In genomic region chr4:87006531-87007344, GRCh38 we compare ENCODE assay signal across 1 cellular context.
TF ChIP-seq lines count a peak whose summit lies in the region.

No MANE protein-coding gene starts in this region.

TF ChIP-seq in HepG2, 621 proteins besides CTCF, POLR2A, EP300 and RAD21 (continued from another document and continues in another):
- TF ChIP-seq ZNF264 (CRISPR knock-in tag; IDR thresholded peaks at IDR 0.05) (peak; percentile 66; the same call in 1 of the 2 replicates), PLRG1 (conservative IDR thresholded peaks at IDR 0.05) (no peak), KDM2A (CRISPR knock-in tag; IDR thresholded peaks at IDR 0.05; ENCODE audit: borderline replicate concordance, low read depth) (peak; percentile 93), ZNF615 (CRISPR knock-in tag; IDR thresholded peaks at IDR 0.05; ENCODE audit: borderline replicate concordance) (peak; percentile 96), SRY (CRISPR knock-in tag; IDR thresholded peaks at IDR 0.05) (no peak; the same call in 1 of the 2 replicates), CBX1 (IDR thresholded peaks at IDR 0.05; ENCODE audit: low read depth) (peak; percentile 45), ZNF230 (CRISPR knock-in tag; IDR thresholded peaks at IDR 0.05) (peak; percentile 63; the same call in 1 of the 2 replicates), POGZ (CRISPR knock-in tag; IDR thresholded peaks at IDR 0.05) (peak; percentile 83), ZNF333 (CRISPR knock-in tag; IDR thresholded peaks at IDR 0.05; ENCODE audit: borderline replicate concordance) (no peak), NCOA1 (CRISPR knock-in tag; IDR thresholded peaks at IDR 0.05) (no peak; the same call in 1 of the 2 replicates), KAT2B (IDR thresholded peaks at IDR 0.05; ENCODE audit: borderline replicate concordance, low read depth, low read length) (no peak), ZNF674 (CRISPR knock-in tag; IDR thresholded peaks at IDR 0.05; ENCODE audit: low read depth) (no peak), KLF15 (CRISPR knock-in tag; IDR thresholded peaks at IDR 0.05; ENCODE audit: borderline replicate concordance) (0 out of 2 replicates have a peak, but pooled peaks have one; percentile 23), SOX5 (CRISPR knock-in tag; IDR thresholded peaks at IDR 0.05; ENCODE audit: borderline replicate concordance) (peak; percentile 58; the same call in 1 of the 2 replicates), PCBP2 (optimal IDR thresholded peaks at IDR 0.05; ENCODE audit: low read depth, low read length, poor library complexity, severe bottlenecking) (no peak), POLR2AphosphoS5 (IDR thresholded peaks at IDR 0.05; ENCODE audit: low read depth, low read length) (peak; percentile 98), MAFG (CRISPR knock-in tag; IDR thresholded peaks at IDR 0.05) (no peak), ZNF75D (CRISPR knock-in tag; IDR thresholded peaks at IDR 0.05; ENCODE audit: borderline replicate concordance) (0 out of 2 replicates have a peak, but pooled peaks have one; percentile 21), GATA4 (IDR thresholded peaks at IDR 0.05; ENCODE audit: borderline replicate concordance, low read depth) (peak; percentile 82), ZNF558 (CRISPR knock-in tag; IDR thresholded peaks at IDR 0.05; ENCODE audit: borderline replicate concordance) (peak; percentile 96), YEATS2 (CRISPR knock-in tag; IDR thresholded peaks at IDR 0.05; ENCODE audit: borderline replicate concordance) (peak; percentile 87), NRL (CRISPR knock-in tag; IDR thresholded peaks at IDR 0.05; ENCODE audit: borderline replicate concordance) (peak; percentile 41), CHD4 (IDR thresholded peaks at IDR 0.05; ENCODE audit: borderline replicate concordance, low read length) (no peak), ZKSCAN8 (CRISPR knock-in tag; IDR thresholded peaks at IDR 0.05; ENCODE audit: borderline replicate concordance) (no peak), ZNF501 (CRISPR knock-in tag; IDR thresholded peaks at IDR 0.05) (peak; percentile 96), ZNF232 (CRISPR knock-in tag; IDR thresholded peaks at IDR 0.05; ENCODE audit: borderline replicate concordance) (peak; percentile 76), ZNF777 (CRISPR knock-in tag; IDR thresholded peaks at IDR 0.05) (0 out of 2 replicates have a peak, but pooled peaks have one; percentile 29), SIX4 (CRISPR knock-in tag; IDR thresholded peaks at IDR 0.05) (no peak), ZKSCAN1 (IDR thresholded peaks at IDR 0.05; ENCODE audit: low read length) (no peak), ZBTB37 (CRISPR knock-in tag; IDR thresholded peaks at IDR 0.05) (no peak), HMG20B (CRISPR knock-in tag; conservative IDR thresholded peaks at IDR 0.05) (no peak; the same call in 1 of the 2 replicates), ZNF709 (CRISPR knock-in tag; IDR thresholded peaks at IDR 0.05) (peak; percentile 77; the same call in 1 of the 2 replicates), KAT8 (CRISPR knock-in tag; IDR thresholded peaks at IDR 0.05) (peak; percentile 66), NBN (conservative IDR thresholded peaks at IDR 0.05) (no peak), ZMYM2 (CRISPR knock-in tag; IDR thresholded peaks at IDR 0.05) (no peak), PRDM10 (CRISPR knock-in tag; IDR thresholded peaks at IDR 0.05; ENCODE audit: low read depth) (peak; percentile 100), ZBTB7A (CRISPR knock-in tag; IDR thresholded peaks at IDR 0.05) (no peak), CBX5 (CRISPR knock-in tag; IDR thresholded peaks at IDR 0.05; ENCODE audit: borderline replicate concordance) (peak; percentile 54; the same call in 1 of the 2 replicates), NCOA5 (CRISPR knock-in tag; IDR thresholded peaks at IDR 0.05) (no peak), TOE1 (CRISPR knock-in tag; IDR thresholded peaks at IDR 0.05) (peak; percentile 84), ARID3A (IDR thresholded peaks at IDR 0.05; ENCODE audit: low read depth, low read length) (no peak), ZNF770 (CRISPR knock-in tag; IDR thresholded peaks at IDR 0.05) (peak; percentile 67; the same call in 1 of the 2 replicates), U2AF1 (optimal IDR thresholded peaks at IDR 0.05; ENCODE audit: low read depth, low read length) (peak; percentile 66)
- TF ChIP-seq, protein P1, sequence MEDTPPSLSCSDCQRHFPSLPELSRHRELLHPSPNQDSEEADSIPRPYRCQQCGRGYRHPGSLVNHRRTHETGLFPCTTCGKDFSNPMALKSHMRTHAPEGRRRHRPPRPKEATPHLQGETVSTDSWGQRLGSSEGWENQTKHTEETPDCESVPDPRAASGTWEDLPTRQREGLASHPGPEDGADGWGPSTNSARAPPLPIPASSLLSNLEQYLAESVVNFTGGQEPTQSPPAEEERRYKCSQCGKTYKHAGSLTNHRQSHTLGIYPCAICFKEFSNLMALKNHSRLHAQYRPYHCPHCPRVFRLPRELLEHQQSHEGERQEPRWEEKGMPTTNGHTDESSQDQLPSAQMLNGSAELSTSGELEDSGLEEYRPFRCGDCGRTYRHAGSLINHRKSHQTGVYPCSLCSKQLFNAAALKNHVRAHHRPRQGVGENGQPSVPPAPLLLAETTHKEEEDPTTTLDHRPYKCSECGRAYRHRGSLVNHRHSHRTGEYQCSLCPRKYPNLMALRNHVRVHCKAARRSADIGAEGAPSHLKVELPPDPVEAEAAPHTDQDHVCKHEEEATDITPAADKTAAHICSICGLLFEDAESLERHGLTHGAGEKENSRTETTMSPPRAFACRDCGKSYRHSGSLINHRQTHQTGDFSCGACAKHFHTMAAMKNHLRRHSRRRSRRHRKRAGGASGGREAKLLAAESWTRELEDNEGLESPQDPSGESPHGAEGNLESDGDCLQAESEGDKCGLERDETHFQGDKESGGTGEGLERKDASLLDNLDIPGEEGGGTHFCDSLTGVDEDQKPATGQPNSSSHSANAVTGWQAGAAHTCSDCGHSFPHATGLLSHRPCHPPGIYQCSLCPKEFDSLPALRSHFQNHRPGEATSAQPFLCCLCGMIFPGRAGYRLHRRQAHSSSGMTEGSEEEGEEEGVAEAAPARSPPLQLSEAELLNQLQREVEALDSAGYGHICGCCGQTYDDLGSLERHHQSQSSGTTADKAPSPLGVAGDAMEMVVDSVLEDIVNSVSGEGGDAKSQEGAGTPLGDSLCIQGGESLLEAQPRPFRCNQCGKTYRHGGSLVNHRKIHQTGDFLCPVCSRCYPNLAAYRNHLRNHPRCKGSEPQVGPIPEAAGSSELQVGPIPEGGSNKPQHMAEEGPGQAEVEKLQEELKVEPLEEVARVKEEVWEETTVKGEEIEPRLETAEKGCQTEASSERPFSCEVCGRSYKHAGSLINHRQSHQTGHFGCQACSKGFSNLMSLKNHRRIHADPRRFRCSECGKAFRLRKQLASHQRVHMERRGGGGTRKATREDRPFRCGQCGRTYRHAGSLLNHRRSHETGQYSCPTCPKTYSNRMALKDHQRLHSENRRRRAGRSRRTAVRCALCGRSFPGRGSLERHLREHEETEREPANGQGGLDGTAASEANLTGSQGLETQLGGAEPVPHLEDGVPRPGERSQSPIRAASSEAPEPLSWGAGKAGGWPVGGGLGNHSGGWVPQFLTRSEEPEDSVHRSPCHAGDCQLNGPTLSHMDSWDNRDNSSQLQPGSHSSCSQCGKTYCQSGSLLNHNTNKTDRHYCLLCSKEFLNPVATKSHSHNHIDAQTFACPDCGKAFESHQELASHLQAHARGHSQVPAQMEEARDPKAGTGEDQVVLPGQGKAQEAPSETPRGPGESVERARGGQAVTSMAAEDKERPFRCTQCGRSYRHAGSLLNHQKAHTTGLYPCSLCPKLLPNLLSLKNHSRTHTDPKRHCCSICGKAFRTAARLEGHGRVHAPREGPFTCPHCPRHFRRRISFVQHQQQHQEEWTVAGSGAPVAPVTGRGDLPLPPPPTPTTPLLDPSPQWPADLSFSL (CRISPR knock-in tag; IDR thresholded peaks at IDR 0.05) = peak; percentile 38; the same call in 1 of the 2 replicates
- TF ChIP-seq, protein P2, sequence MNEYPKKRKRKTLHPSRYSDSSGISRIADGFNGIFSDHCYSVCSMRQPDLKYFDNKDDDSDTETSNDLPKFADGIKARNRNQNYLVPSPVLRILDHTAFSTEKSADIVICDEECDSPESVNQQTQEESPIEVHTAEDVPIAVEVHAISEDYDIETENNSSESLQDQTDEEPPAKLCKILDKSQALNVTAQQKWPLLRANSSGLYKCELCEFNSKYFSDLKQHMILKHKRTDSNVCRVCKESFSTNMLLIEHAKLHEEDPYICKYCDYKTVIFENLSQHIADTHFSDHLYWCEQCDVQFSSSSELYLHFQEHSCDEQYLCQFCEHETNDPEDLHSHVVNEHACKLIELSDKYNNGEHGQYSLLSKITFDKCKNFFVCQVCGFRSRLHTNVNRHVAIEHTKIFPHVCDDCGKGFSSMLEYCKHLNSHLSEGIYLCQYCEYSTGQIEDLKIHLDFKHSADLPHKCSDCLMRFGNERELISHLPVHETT (CRISPR knock-in tag; conservative IDR thresholded peaks at IDR 0.05) = peak; percentile 33; the same call in 1 of the 2 replicates
- TF ChIP-seq, protein P3, sequence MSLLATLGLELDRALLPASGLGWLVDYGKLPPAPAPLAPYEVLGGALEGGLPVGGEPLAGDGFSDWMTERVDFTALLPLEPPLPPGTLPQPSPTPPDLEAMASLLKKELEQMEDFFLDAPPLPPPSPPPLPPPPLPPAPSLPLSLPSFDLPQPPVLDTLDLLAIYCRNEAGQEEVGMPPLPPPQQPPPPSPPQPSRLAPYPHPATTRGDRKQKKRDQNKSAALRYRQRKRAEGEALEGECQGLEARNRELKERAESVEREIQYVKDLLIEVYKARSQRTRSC (CRISPR knock-in tag; IDR thresholded peaks at IDR 0.05; ENCODE audit: low read depth) = peak; percentile 34; the same call in 1 of the 2 replicates
- TF ChIP-seq, protein P4, sequence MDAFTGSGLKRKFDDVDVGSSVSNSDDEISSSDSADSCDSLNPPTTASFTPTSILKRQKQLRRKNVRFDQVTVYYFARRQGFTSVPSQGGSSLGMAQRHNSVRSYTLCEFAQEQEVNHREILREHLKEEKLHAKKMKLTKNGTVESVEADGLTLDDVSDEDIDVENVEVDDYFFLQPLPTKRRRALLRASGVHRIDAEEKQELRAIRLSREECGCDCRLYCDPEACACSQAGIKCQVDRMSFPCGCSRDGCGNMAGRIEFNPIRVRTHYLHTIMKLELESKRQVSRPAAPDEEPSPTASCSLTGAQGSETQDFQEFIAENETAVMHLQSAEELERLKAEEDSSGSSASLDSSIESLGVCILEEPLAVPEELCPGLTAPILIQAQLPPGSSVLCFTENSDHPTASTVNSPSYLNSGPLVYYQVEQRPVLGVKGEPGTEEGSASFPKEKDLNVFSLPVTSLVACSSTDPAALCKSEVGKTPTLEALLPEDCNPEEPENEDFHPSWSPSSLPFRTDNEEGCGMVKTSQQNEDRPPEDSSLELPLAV (CRISPR knock-in tag; conservative IDR thresholded peaks at IDR 0.05; ENCODE audit: low read depth) = no peak
